ENCODE assay signal across 22 cellular contexts in the genomic region with DNA sequence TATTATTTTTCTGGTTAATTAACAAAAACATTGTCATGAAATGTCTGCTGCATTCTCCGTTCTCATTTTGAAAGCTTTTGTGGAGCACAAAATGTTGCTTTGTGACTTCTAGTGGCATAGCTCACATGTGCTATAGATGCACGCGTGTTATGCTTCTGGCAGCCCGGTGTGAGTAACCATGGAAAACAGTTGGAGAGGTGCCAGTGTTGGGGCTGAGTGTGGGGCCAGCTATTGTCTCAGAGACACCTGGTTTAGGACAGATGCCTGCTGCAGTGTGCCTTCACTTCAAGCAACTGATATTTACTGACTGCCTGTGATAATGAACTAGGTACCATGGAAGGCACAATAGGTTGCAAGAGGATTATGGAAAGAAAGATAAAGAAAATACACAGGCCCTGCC.
DNase-seq lines count a peak whose midpoint lies in the region; ATAC-seq, FAIRE-seq and TF ChIP-seq lines count a peak whose summit lies in the region.
"Had no signal": no experiment of that assay in that cellular context is flagged by ENCODE, and none has a peak within 500 bp of the region (broad histone marks: within the 10 kb centered on the region; RNA-seq: fewer than 3 reads in every experiment).

No MANE protein-coding gene starts in this region.

- no peak overlapping the region for H3K27ac ChIP-seq in endothelial cell of umbilical vein (ENCODE audit: insufficient read depth, low read depth, low read length)
- H3K27ac ChIP-seq: C4-2B, spleen had no signal

- no peak for TF ChIP-seq CTCF in endothelial cell of umbilical vein (IDR thresholded peaks at IDR 0.05; ENCODE audit: extremely low read depth in 1 of 2, insufficient read depth in 1 of 2, low read depth in 1 of 2, low read length in 2 of 2)

- no peaks in the 10 kb centered on the region for H3K36me3 Mint-ChIP-seq in activated T-helper 1 cell treated with anti-CD3 and anti-CD28 coated beads, Interleukin-12 subunit alpha, Interleukin-12 subunit beta, Interleukin-2, Interleukin-4 antibody, amounts not matched to agents 30 ng/mL and 10 ng/mL and 1 ng/mL, durations not matched to agents 14 hours and 24 hours and 36 hours (ENCODE audit: low read depth)

- intact Hi-C loops in endothelial cell of umbilical vein (cut with micrococcal nuclease): no loop called here
- intact Hi-C loops in activated T-helper 1 cell treated with anti-CD3 and anti-CD28 coated beads, Interleukin-12 subunit alpha, Interleukin-12 subunit beta, Interleukin-2, Interleukin-4 antibody, amounts not matched to agents 30 ng/mL and 10 ng/mL and 1 ng/mL, durations not matched to agents 14 hours and 24 hours and 36 hours (cut with micrococcal nuclease): loop anchor here (10.0 kb wide), 1 partner anchor 64 kb away; no protein-coding TSS in a partner anchor

- no peak for FAIRE-seq in endothelial cell of umbilical vein (lab: Jason Lieb, UNC)
- FAIRE-seq: D721Med, kidney had no signal

- no peaks in the 10 kb centered on the region for H3K36me3 ChIP-seq in endothelial cell of umbilical vein (ENCODE audit: control insufficient read depth in 2 of 2, extremely low read depth in 1 of 2, insufficient read depth in 2 of 2, low read length in 2 of 2)
- H3K36me3 ChIP-seq: spleen had no signal

- H3K9me3 Mint-ChIP-seq in activated T-helper 1 cell treated with anti-CD3 and anti-CD28 coated beads, Interleukin-12 subunit alpha, Interleukin-12 subunit beta, Interleukin-2, Interleukin-4 antibody, amounts not matched to agents 30 ng/mL and 10 ng/mL and 1 ng/mL, durations not matched to agents 14 hours and 24 hours and 36 hours: no peaks in the 10 kb centered on the region
- H3K9me3 Mint-ChIP-seq: activated CD8-positive, alpha-beta T cell treated with anti-CD3 and anti-CD28 coated beads for 36 hours; dendritic cell treated with granulocyte-macrophage colony-stimulating factor and Interleukin-4, amounts not matched to agents 40 ng/mL and 50 ng/mL, for 4 days; HFFc6 had no signal

- H3K4me3 ChIP-seq in endothelial cell of umbilical vein (replicated peaks in 1 of 3; ENCODE audit: insufficient read depth in 1 of 3, low read depth in 1 of 3, low read length in 3 of 3): no peak overlapping the region
- H3K4me3 ChIP-seq: spleen had no signal

- no peak overlapping the region for H2AFZ ChIP-seq in endothelial cell of umbilical vein (ENCODE audit: low read depth, low read length)

- no peaks in the 10 kb centered on the region for H3K9me1 ChIP-seq in endothelial cell of umbilical vein (replicated peaks; ENCODE audit: control insufficient read depth, extremely low read depth, insufficient read depth, low read length)

- H3K27me3 Mint-ChIP-seq in activated T-helper 1 cell treated with anti-CD3 and anti-CD28 coated beads, Interleukin-12 subunit alpha, Interleukin-12 subunit beta, Interleukin-2, Interleukin-4 antibody, amounts not matched to agents 30 ng/mL and 10 ng/mL and 1 ng/mL, durations not matched to agents 14 hours and 24 hours and 36 hours (ENCODE audit: insufficient read depth): no peaks in the 10 kb centered on the region

- dilution Hi-C loops in endothelial cell of umbilical vein (cut with MboI; ENCODE audit: extremely low pct_ligation_motif_present, low sequenced_read_pairs): no loop called here

- POLR2A ChIA-PET in endothelial cell of umbilical vein (lab: Charles Lee): no interaction called here

- no peak overlapping the region for H3K4me2 ChIP-seq in endothelial cell of umbilical vein (ENCODE audit: insufficient read depth, low read length)

- H4K20me1 ChIP-seq in endothelial cell of umbilical vein (replicated peaks; ENCODE audit: control insufficient read depth, extremely low read depth, insufficient read depth, low read length): no peaks in the 10 kb centered on the region

- ATAC-seq in GM19328 (IDR thresholded peaks at IDR 0.05; ENCODE audit: unreplicated experiment): no peak
- ATAC-seq in GM19455 (IDR thresholded peaks at IDR 0.05; ENCODE audit: unreplicated experiment): no peak
- ATAC-seq: activated CD8-positive, alpha-beta T cell treated with anti-CD3 and anti-CD28 coated beads for 36 hours; Right ventricle myocardium inferior; stimulated activated naive CD8-positive, alpha-beta T cell treated with anti-CD3 and anti-CD28 coated beads, Interleukin-15, Interleukin-2, amounts not matched to agents 100 U/mL and 50 U/mL, for 24 hours had no signal

- H3K27me3 ChIP-seq in endothelial cell of umbilical vein (ENCODE audit: control insufficient read depth in 2 of 2, insufficient read depth in 2 of 2, low read length in 2 of 2): no peaks in the 10 kb centered on the region
- H3K27me3 ChIP-seq: spleen had no signal

- H3K27ac Mint-ChIP-seq in activated T-helper 1 cell treated with anti-CD3 and anti-CD28 coated beads, Interleukin-12 subunit alpha, Interleukin-12 subunit beta, Interleukin-2, Interleukin-4 antibody, amounts not matched to agents 30 ng/mL and 10 ng/mL and 1 ng/mL, durations not matched to agents 14 hours and 24 hours and 36 hours: no peak overlapping the region
- H3K27ac Mint-ChIP-seq: activated CD8-positive, alpha-beta T cell treated with anti-CD3 and anti-CD28 coated beads for 36 hours; dendritic cell treated with granulocyte-macrophage colony-stimulating factor and Interleukin-4, amounts not matched to agents 40 ng/mL and 50 ng/mL, for 4 days; HFFc6 had no signal

- H3K4me3 Mint-ChIP-seq in activated T-helper 1 cell treated with anti-CD3 and anti-CD28 coated beads, Interleukin-12 subunit alpha, Interleukin-12 subunit beta, Interleukin-2, Interleukin-4 antibody, amounts not matched to agents 30 ng/mL and 10 ng/mL and 1 ng/mL, durations not matched to agents 14 hours and 24 hours and 36 hours: no peak overlapping the region
- H3K4me3 Mint-ChIP-seq: activated CD8-positive, alpha-beta T cell treated with anti-CD3 and anti-CD28 coated beads for 36 hours; dendritic cell treated with granulocyte-macrophage colony-stimulating factor and Interleukin-4, amounts not matched to agents 40 ng/mL and 50 ng/mL, for 4 days; HFFc6 had no signal

- CTCF ChIA-PET in endothelial cell of umbilical vein (lab: Charles Lee): interaction anchor here (1.3 to 6.1 kb wide), 3 partner anchors 13 to 437 kb away, joined by 3 to 260 read pairs (median 5); no protein-coding TSS in a partner anchor

- no peak for TF ChIP-seq POLR2A in endothelial cell of umbilical vein (IDR thresholded peaks at IDR 0.05; ENCODE audit: low read depth, low read length)

- no peak overlapping the region for H3K9ac ChIP-seq in endothelial cell of umbilical vein (replicated peaks; ENCODE audit: extremely low read depth, insufficient read depth, low read length)

- no peaks in the 10 kb centered on the region for H3K4me1 Mint-ChIP-seq in activated T-helper 1 cell treated with anti-CD3 and anti-CD28 coated beads, Interleukin-12 subunit alpha, Interleukin-12 subunit beta, Interleukin-2, Interleukin-4 antibody, amounts not matched to agents 30 ng/mL and 10 ng/mL and 1 ng/mL, durations not matched to agents 14 hours and 24 hours and 36 hours (ENCODE audit: low read depth)

- H3K4me1 ChIP-seq in endothelial cell of umbilical vein (ENCODE audit: control insufficient read depth, extremely low read depth, insufficient read depth, low read length): peaks cover 8% of the 10 kb centered on the region

- no TSS peak for BruUV-seq in endothelial cell of umbilical vein (replicated peaks; lab: Mats Ljungman, UMichigan)

- H3K9me3 ChIP-seq in endothelial cell of umbilical vein (replicated peaks; ENCODE audit: control insufficient read depth, insufficient read depth, low read length): no peaks in the 10 kb centered on the region
- H3K9me3 ChIP-seq: spleen had no signal

- no peaks in the 10 kb centered on the region for H3K79me2 ChIP-seq in endothelial cell of umbilical vein (ENCODE audit: control insufficient read depth, insufficient read depth, low read length)

- DNase-seq in NCI-H1092 (lab: John Stamatoyannopoulos, UW) (peak; percentile 94), NCI-H2029 treated with DMSO at 0.1 percent for 48 hours (lab: John Stamatoyannopoulos, UW) (peak; percentile 90), NCI-H69 (lab: John Stamatoyannopoulos, UW) (peak; percentile 98), endothelial cell of umbilical vein (ENCODE audit: low read depth, low spot score) (peak; percentile 19)
- no peak for DNase-seq in activated CD4-positive, alpha-beta T cell treated with anti-CD3 and anti-CD28 coated beads for 48 hours
- DNase-seq in activated T-helper 1 cell treated with anti-CD3 and anti-CD28 coated beads, Interleukin-12 subunit alpha, Interleukin-12 subunit beta, Interleukin-2, Interleukin-4 antibody, amounts not matched to agents 30 ng/mL and 10 ng/mL and 1 ng/mL, durations not matched to agents 14 hours and 24 hours and 36 hours (ENCODE audit: low spot score): no peak
- DNase-seq: activated CD4-positive, CD25-positive, alpha-beta regulatory T cell; activated CD8-positive, alpha-beta T cell treated with anti-CD3 and anti-CD28 coated beads for 36 hours; activated naive CD4-positive, alpha-beta T cell treated with Interleukin-2 at 50 U/mL for 16 hours; HFFc6; kidney; mammary epithelial cell; nucleus accumbens; spleen; stimulated activated CD4-positive, alpha-beta T cell treated with anti-CD3 and anti-CD28 coated beads, Interleukin-4, amount 100 ng/mL, for 4 hours; stimulated activated naive CD8-positive, alpha-beta T cell treated with anti-CD3 and anti-CD28 coated beads, Interleukin-15, Interleukin-2, amounts not matched to agents 100 U/mL and 50 U/mL, for 24 hours had no signal

TF ChIP-seq in endothelial cell of umbilical vein, 7 proteins besides CTCF, POLR2A, EP300 and RAD21:
- no peak for TF ChIP-seq MAX (IDR thresholded peaks at IDR 0.05; ENCODE audit: insufficient read depth, insufficient read length)
- no peak for TF ChIP-seq POLR2AphosphoS5 (IDR thresholded peaks at IDR 0.05; ENCODE audit: insufficient read depth, low read depth, low read length)
- TF ChIP-seq MYC (IDR thresholded peaks at IDR 0.05; ENCODE audit: low read depth, low read length): no peak
- no peak for TF ChIP-seq EZH2 (IDR thresholded peaks at IDR 0.05; ENCODE audit: borderline replicate concordance, low read depth, low read length, severe bottlenecking)
- no peak for TF ChIP-seq FOS (IDR thresholded peaks at IDR 0.05; ENCODE audit: borderline replicate concordance, insufficient read depth, low read length)
- TF ChIP-seq JUN (IDR thresholded peaks at IDR 0.05; ENCODE audit: borderline replicate concordance, insufficient read depth, insufficient read length, low read depth): no peak
- no peak for TF ChIP-seq GATA2 (IDR thresholded peaks at IDR 0.05; ENCODE audit: insufficient read depth, insufficient read length, low read depth, low read length)

Comparison
In these comparisons a context has a peak if more than half of its experiments do, and no peak if none do; other contexts are left out.
1. DNase-seq: peak in NCI-H1092 (single experiment), NCI-H2029 treated with DMSO at 0.1 percent for 48 hours (single experiment), NCI-H69 (single experiment) and endothelial cell of umbilical vein (single experiment); none in activated CD4-positive, alpha-beta T cell treated with anti-CD3 and anti-CD28 coated beads for 48 hours (single experiment) and activated T-helper 1 cell treated with anti-CD3 and anti-CD28 coated beads, Interleukin-12 subunit alpha, Interleukin-12 subunit beta, Interleukin-2, Interleukin-4 antibody, amounts not matched to agents 30 ng/mL and 10 ng/mL and 1 ng/mL, durations not matched to agents 14 hours and 24 hours and 36 hours (single experiment).